In the genomic region with DNA sequence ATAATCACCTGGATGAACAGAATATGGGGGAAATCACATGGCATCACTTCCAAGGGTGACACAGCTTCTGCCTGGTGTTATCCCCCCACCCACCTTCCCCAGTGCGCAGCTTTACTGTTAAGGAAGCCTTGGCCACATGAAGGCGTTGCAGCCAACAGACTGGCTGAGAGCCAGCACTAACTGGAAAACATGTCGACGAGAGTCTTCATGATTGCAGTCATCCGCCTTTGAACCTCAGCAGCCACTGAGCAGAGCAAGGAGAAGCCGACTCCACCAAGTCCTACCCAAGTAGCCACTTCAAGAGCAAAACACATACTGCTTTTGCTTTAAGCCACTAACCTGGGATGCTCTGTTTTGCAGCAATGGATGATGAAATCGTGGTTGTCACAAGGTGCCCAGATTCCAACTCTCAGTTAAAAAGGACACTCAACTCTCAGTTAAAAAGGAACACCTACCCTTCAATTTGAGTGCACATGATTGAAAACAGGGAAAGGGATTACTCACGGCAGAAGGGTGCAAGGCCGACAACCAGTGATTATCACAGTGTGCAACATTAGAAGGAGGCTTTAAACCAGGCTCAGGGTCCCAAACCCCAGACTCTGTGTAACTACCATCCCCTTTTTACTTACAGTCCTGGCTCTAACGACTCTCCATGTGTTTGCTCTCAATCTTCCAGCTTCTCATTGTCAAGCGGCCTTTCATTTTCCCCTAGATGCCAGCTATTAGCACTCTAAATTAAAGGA, we compare ENCODE assay signal across 10 cellular contexts.
DNase-seq lines count a peak whose midpoint lies in the region; ATAC-seq and TF ChIP-seq lines count a peak whose summit lies in the region.
"Had no signal": no experiment of that assay in that cellular context is flagged by ENCODE, and none has a peak within 500 bp of the region (broad histone marks: within the 10 kb centered on the region; RNA-seq: fewer than 3 reads in every experiment).

No MANE protein-coding gene starts in this region.

- peak in 2 of 3 donors; percentile 42 to 60 for DNase-seq in CD4-positive, CD25-positive, alpha-beta regulatory T cell
- DNase-seq in WTC11 (ENCODE audit: low spot score) = no peak
- DNase-seq in activated naive CD4-positive, alpha-beta T cell treated with Interleukin-2 at 50 U/mL for 16 hours = peak; percentile 77
- DNase-seq in stimulated activated CD4-positive, alpha-beta T cell treated with anti-CD3 and anti-CD28 coated beads, Interleukin-12 subunit alpha, Interleukin-12 subunit beta, amount 100 ng/mL, for 4 hours = peak; percentile 59
- no peak for DNase-seq in colonic mucosa
- no peak for DNase-seq in DMS53 treated with DMSO at 0.1 percent for 48 hours (lab: John Stamatoyannopoulos, UW; ENCODE audit: unreplicated experiment)
- no peak for DNase-seq in smooth muscle cell (lab: John Stamatoyannopoulos, UW; ENCODE audit: unreplicated experiment)

- H3K9me3 ChIP-seq in CD4-positive, CD25-positive, alpha-beta regulatory T cell (ENCODE audit: control insufficient read depth in 2 of 2, low read length in 2 of 2) = no peaks in the 10 kb centered on the region
- H3K9me3 ChIP-seq in colonic mucosa (no peaks in the 10 kb centered on the region), smooth muscle cell (replicated peaks; ENCODE audit: low read depth) (no peaks in the 10 kb centered on the region)
- H3K9me3 ChIP-seq: tibial nerve had no signal

- peaks cover 40 to 51% (median 46%) of the 10 kb centered on the region in 4 donors for H3K4me1 Mint-ChIP-seq in CD4-positive, CD25-positive, alpha-beta regulatory T cell
- H3K4me1 Mint-ChIP-seq in WTC11 = peaks cover 18% of the 10 kb centered on the region

- no peak overlapping the region for H3K4me2 ChIP-seq in smooth muscle cell

- H3K27ac ChIP-seq in CD4-positive, CD25-positive, alpha-beta regulatory T cell (ENCODE audit: insufficient read depth, low read length, poor library complexity, severe bottlenecking) = peak overlapping the region; percentile 41
- H3K27ac ChIP-seq in colonic mucosa (no peak overlapping the region), smooth muscle cell (ENCODE audit: low read depth) (no peak overlapping the region)
- H3K27ac ChIP-seq: tibial nerve had no signal

- CTCF ChIA-PET in WTC11 (lab: Charles Lee) = interaction anchor here (1.0 to 1.2 kb wide), 3 partner anchors 10 to 302 kb away, joined by 3 to 6 read pairs (median 4); no protein-coding TSS in a partner anchor

- H3K79me2 ChIP-seq in smooth muscle cell (ENCODE audit: low read depth) = no peaks in the 10 kb centered on the region

- H3K9ac ChIP-seq in colonic mucosa (ENCODE audit: low read depth in 2 of 2, low read length in 2 of 2) (no peak overlapping the region), smooth muscle cell (ENCODE audit: low read depth) (no peak overlapping the region)

- no peaks in the 10 kb centered on the region for H3K27me3 ChIP-seq in CD4-positive, CD25-positive, alpha-beta regulatory T cell (ENCODE audit: control insufficient read depth, insufficient read depth, low read length)
- H3K27me3 ChIP-seq in colonic mucosa = no peaks in the 10 kb centered on the region
- H3K27me3 ChIP-seq in smooth muscle cell (ENCODE audit: low read depth) = no peaks in the 10 kb centered on the region
- H3K27me3 ChIP-seq: tibial nerve had no signal

- H3F3A ChIP-seq in smooth muscle cell (ENCODE audit: low read depth) = no peaks in the 10 kb centered on the region

- POLR2A ChIA-PET in WTC11 (lab: Charles Lee) = no interaction called here

- peaks cover 38% of the 10 kb centered on the region for H3K36me3 Mint-ChIP-seq in CD4-positive, CD25-positive, alpha-beta regulatory T cell
- H3K36me3 Mint-ChIP-seq in WTC11 = no peaks in the 10 kb centered on the region

- peak; percentile 79 to 82 for ATAC-seq in CD4-positive, CD25-positive, alpha-beta regulatory T cell (ENCODE audit: low read depth in 2 of 2)
- ATAC-seq in WTC11 = peak; percentile 77
- ATAC-seq in GM21723 (IDR thresholded peaks at IDR 0.05; ENCODE audit: unreplicated experiment) = no peak
- ATAC-seq: Panc1 had no signal

- peak overlapping the region; percentile 26 to 78 (median 72) for H3K4me3 Mint-ChIP-seq in CD4-positive, CD25-positive, alpha-beta regulatory T cell
- H3K4me3 Mint-ChIP-seq in WTC11 = no peak overlapping the region

- peaks cover 0 to 1% (median 0%) of the 10 kb centered on the region in 7 donors for H3K9me3 Mint-ChIP-seq in CD4-positive, CD25-positive, alpha-beta regulatory T cell
- H3K9me3 Mint-ChIP-seq in WTC11 = no peaks in the 10 kb centered on the region

- H3K36me3 ChIP-seq in CD4-positive, CD25-positive, alpha-beta regulatory T cell (ENCODE audit: control insufficient read depth, insufficient read depth, low read length) = peaks cover 10% of the 10 kb centered on the region
- no peaks in the 10 kb centered on the region for H3K36me3 ChIP-seq in colonic mucosa
- H3K36me3 ChIP-seq in smooth muscle cell (ENCODE audit: low read depth) = no peaks in the 10 kb centered on the region

- TF ChIP-seq CTCF in WTC11 (IDR thresholded peaks at IDR 0.05) = no peak
- TF ChIP-seq CTCF in colonic mucosa (IDR thresholded peaks at IDR 0.05) = no peak
- TF ChIP-seq CTCF in smooth muscle cell (IDR thresholded peaks at IDR 0.05; ENCODE audit: borderline replicate concordance, insufficient read depth, poor library complexity, severe bottlenecking) = no peak

- intact Hi-C loops in colonic mucosa (cut with DNase I) = no loop called here

- no peaks in the 10 kb centered on the region for H3K27me3 Mint-ChIP-seq in CD4-positive, CD25-positive, alpha-beta regulatory T cell
- H3K27me3 Mint-ChIP-seq in WTC11 (ENCODE audit: low read depth) = no peaks in the 10 kb centered on the region

- no peak overlapping the region for H2AFZ ChIP-seq in smooth muscle cell (ENCODE audit: low read depth)

- peaks cover 4% of the 10 kb centered on the region for H4K20me1 ChIP-seq in smooth muscle cell (ENCODE audit: low read depth)

- H3K4me1 ChIP-seq in CD4-positive, CD25-positive, alpha-beta regulatory T cell (ENCODE audit: control insufficient read depth, insufficient read depth, low read length, poor library complexity, severe bottlenecking) = peaks cover 22% of the 10 kb centered on the region
- H3K4me1 ChIP-seq in colonic mucosa (no peaks in the 10 kb centered on the region), smooth muscle cell (ENCODE audit: low read depth) (peaks cover 12% of the 10 kb centered on the region)
- H3K4me1 ChIP-seq: tibial nerve had no signal

- H3K27ac Mint-ChIP-seq in CD4-positive, CD25-positive, alpha-beta regulatory T cell = peak overlapping the region; percentile 55 to 95 (median 89)
- peak overlapping the region; percentile 53; the same call in 1 of the 2 replicates for H3K27ac Mint-ChIP-seq in WTC11

- WGBS in smooth muscle cell (ENCODE audit: low lambda C conversion rate) = 50% methylated on average over 11 of the region's 11 CpGs

- peak overlapping the region; percentile 47 for H3K4me3 ChIP-seq in CD4-positive, CD25-positive, alpha-beta regulatory T cell (ENCODE audit: low read depth, low read length)
- H3K4me3 ChIP-seq in colonic mucosa = no peak overlapping the region
- H3K4me3 ChIP-seq in smooth muscle cell = no peak overlapping the region
- H3K4me3 ChIP-seq: tibial nerve had no signal

TF ChIP-seq in WTC11, 78 proteins besides CTCF, POLR2A, EP300 and RAD21:
- TF ChIP-seq FOXP1 (CRISPR knock-in tag; IDR thresholded peaks at IDR 0.05; ENCODE audit: borderline replicate concordance) (no peak), ZNF232 (CRISPR knock-in tag; IDR thresholded peaks at IDR 0.05) (no peak), RELA (CRISPR knock-in tag; IDR thresholded peaks at IDR 0.05; ENCODE audit: borderline replicate concordance) (no peak), HMGA2 (CRISPR knock-in tag; IDR thresholded peaks at IDR 0.05) (no peak), ZNF263 (CRISPR knock-in tag; IDR thresholded peaks at IDR 0.05; ENCODE audit: low read depth) (no peak), ELF4 (CRISPR knock-in tag; IDR thresholded peaks at IDR 0.05; ENCODE audit: low read depth) (no peak), TEAD4 (CRISPR knock-in tag; IDR thresholded peaks at IDR 0.05) (no peak)
- TF ChIP-seq, protein P1, sequence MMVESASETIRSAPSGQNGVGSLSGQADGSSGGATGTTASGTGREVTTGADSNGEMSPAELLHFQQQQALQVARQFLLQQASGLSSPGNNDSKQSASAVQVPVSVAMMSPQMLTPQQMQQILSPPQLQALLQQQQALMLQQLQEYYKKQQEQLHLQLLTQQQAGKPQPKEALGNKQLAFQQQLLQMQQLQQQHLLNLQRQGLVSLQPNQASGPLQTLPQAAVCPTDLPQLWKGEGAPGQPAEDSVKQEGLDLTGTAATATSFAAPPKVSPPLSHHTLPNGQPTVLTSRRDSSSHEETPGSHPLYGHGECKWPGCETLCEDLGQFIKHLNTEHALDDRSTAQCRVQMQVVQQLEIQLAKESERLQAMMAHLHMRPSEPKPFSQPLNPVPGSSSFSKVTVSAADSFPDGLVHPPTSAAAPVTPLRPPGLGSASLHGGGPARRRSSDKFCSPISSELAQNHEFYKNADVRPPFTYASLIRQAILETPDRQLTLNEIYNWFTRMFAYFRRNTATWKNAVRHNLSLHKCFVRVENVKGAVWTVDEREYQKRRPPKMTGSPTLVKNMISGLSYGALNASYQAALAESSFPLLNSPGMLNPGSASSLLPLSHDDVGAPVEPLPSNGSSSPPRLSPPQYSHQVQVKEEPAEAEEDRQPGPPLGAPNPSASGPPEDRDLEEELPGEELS (CRISPR knock-in tag; IDR thresholded peaks at IDR 0.05) = no peak
- TF ChIP-seq, protein P2, sequence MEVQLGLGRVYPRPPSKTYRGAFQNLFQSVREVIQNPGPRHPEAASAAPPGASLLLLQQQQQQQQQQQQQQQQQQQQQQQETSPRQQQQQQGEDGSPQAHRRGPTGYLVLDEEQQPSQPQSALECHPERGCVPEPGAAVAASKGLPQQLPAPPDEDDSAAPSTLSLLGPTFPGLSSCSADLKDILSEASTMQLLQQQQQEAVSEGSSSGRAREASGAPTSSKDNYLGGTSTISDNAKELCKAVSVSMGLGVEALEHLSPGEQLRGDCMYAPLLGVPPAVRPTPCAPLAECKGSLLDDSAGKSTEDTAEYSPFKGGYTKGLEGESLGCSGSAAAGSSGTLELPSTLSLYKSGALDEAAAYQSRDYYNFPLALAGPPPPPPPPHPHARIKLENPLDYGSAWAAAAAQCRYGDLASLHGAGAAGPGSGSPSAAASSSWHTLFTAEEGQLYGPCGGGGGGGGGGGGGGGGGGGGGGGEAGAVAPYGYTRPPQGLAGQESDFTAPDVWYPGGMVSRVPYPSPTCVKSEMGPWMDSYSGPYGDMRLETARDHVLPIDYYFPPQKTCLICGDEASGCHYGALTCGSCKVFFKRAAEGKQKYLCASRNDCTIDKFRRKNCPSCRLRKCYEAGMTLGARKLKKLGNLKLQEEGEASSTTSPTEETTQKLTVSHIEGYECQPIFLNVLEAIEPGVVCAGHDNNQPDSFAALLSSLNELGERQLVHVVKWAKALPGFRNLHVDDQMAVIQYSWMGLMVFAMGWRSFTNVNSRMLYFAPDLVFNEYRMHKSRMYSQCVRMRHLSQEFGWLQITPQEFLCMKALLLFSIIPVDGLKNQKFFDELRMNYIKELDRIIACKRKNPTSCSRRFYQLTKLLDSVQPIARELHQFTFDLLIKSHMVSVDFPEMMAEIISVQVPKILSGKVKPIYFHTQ (CRISPR knock-in tag; IDR thresholded peaks at IDR 0.05) = no peak

Comparison
In these comparisons a context has a peak if more than half of its experiments do, and no peak if none do; other contexts are left out.
1. DNase-seq: peak in CD4-positive, CD25-positive, alpha-beta regulatory T cell (2 of 3), activated naive CD4-positive, alpha-beta T cell treated with Interleukin-2 at 50 U/mL for 16 hours (single experiment) and stimulated activated CD4-positive, alpha-beta T cell treated with anti-CD3 and anti-CD28 coated beads, Interleukin-12 subunit alpha, Interleukin-12 subunit beta, amount 100 ng/mL, for 4 hours (single experiment); none in WTC11 (single experiment), colonic mucosa (single experiment), DMS53 treated with DMSO at 0.1 percent for 48 hours (single experiment) and smooth muscle cell (single experiment).